In the genomic region with DNA sequence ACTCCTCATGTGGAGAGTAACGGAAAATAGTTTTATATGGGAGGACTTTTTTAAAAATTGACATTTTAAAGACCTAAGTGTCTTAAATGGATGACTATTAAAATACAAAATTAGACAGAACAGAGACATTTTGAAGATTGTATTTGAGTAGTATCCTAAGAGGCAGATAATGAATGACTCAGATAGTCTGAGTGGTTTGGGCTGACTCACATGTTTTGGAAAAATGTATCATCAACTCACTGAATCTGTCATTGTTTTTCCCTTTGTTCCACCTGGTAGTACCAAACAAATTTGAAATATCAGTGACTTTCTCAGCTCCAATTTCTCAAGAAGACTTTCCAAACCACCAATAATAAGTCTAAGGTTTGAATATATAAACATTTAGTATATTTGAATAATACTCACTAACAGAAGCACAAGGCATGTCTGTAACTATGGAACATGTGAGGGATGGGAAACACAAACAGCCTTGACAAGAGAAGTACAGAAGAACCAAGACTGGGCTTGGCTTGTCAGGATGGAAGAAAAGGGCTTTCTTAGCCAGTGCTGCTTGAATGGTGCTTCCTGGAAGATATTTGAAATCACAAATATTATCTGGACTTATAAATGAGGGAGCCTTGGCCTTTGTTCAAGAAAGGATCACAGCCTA, we compare ENCODE assay signal across 10 cellular contexts.
DNase-seq lines count a peak whose midpoint lies in the region; ATAC-seq and TF ChIP-seq lines count a peak whose summit lies in the region.
"Had no signal": no experiment of that assay in that cellular context is flagged by ENCODE, and none has a peak within 500 bp of the region (broad histone marks: within the 10 kb centered on the region; RNA-seq: fewer than 3 reads in every experiment).

No MANE protein-coding gene starts in this region.

- no peaks in the 10 kb centered on the region for H3K9me3 ChIP-seq in RWPE2 (ENCODE audit: severe bottlenecking)
- H3K9me3 ChIP-seq in gastrocnemius medialis: no peaks in the 10 kb centered on the region

- H3K36me3 ChIP-seq in RWPE2 (ENCODE audit: low read depth) (no peaks in the 10 kb centered on the region), gastrocnemius medialis (no peaks in the 10 kb centered on the region)

- H3K27me3 ChIP-seq in RWPE2 (ENCODE audit: insufficient read depth, poor library complexity, severe bottlenecking) (no peaks in the 10 kb centered on the region), gastrocnemius medialis (no peaks in the 10 kb centered on the region)

- H3K4me1 ChIP-seq in RWPE2 (ENCODE audit: insufficient read depth, poor library complexity, severe bottlenecking) (peaks cover 15% of the 10 kb centered on the region), gastrocnemius medialis (peaks cover 0 to 3% of the 10 kb centered on the region in 2 donors)
- H3K4me1 ChIP-seq: parathyroid adenoma had no signal

- TF ChIP-seq POLR2A in gastrocnemius medialis (IDR thresholded peaks at IDR 0.05): no peak

- no peaks in the 10 kb centered on the region for H3K27me3 Mint-ChIP-seq in activated CD8-positive, alpha-beta T cell treated with anti-CD3 and anti-CD28 coated beads for 36 hours
- no peaks in the 10 kb centered on the region for H3K27me3 Mint-ChIP-seq in activated CD8-positive, alpha-beta T cell treated with anti-CD3 and anti-CD28 coated beads, Interleukin-2, amount 10 ng/mL, durations not matched to agents 7 days and 5 days (ENCODE audit: low read depth)
- no peaks in the 10 kb centered on the region for H3K27me3 Mint-ChIP-seq in stimulated activated naive B cell treated with anti-CD40 and anti-IgM and Interleukin-4, amounts not matched to agents 10 μg/mL and 1 μg/mL and 100 μg/mL, for 72 hours
- no peaks in the 10 kb centered on the region for H3K27me3 Mint-ChIP-seq in progenitor cell of endocrine pancreas

- no peak for TF ChIP-seq CTCF in activated CD8-positive, alpha-beta T cell treated with anti-CD3 and anti-CD28 coated beads for 36 hours (IDR thresholded peaks at IDR 0.05)
- TF ChIP-seq CTCF in RWPE2 (IDR thresholded peaks at IDR 0.05; ENCODE audit: poor library complexity, severe bottlenecking) (no peak), gastrocnemius medialis (IDR thresholded peaks at IDR 0.05 in 4 of 5, conservative IDR thresholded peaks at IDR 0.05 in 1 of 5) (no peak), progenitor cell of endocrine pancreas (IDR thresholded peaks at IDR 0.05; ENCODE audit: unreplicated experiment) (no peak)

- CTCF ChIA-PET in activated CD8-positive, alpha-beta T cell treated with anti-CD3 and anti-CD28 coated beads for 36 hours (lab: Charles Lee): no interaction called here
- CTCF ChIA-PET in activated CD8-positive, alpha-beta T cell treated with anti-CD3 and anti-CD28 coated beads, Interleukin-2, amount 10 ng/mL, durations not matched to agents 7 days and 5 days (lab: Charles Lee): no interaction called here

- no peak overlapping the region for H3K4me3 Mint-ChIP-seq in activated CD8-positive, alpha-beta T cell treated with anti-CD3 and anti-CD28 coated beads for 36 hours
- no peak overlapping the region for H3K4me3 Mint-ChIP-seq in activated CD8-positive, alpha-beta T cell treated with anti-CD3 and anti-CD28 coated beads, Interleukin-2, amount 10 ng/mL, durations not matched to agents 7 days and 5 days
- H3K4me3 Mint-ChIP-seq in stimulated activated naive B cell treated with anti-CD40 and anti-IgM and Interleukin-4, amounts not matched to agents 10 μg/mL and 1 μg/mL and 100 μg/mL, for 72 hours: no peak overlapping the region
- H3K4me3 Mint-ChIP-seq in progenitor cell of endocrine pancreas (ENCODE audit: low read depth): no peak overlapping the region

- H3K4me3 ChIP-seq in RWPE2 (ENCODE audit: severe bottlenecking) (no peak overlapping the region), gastrocnemius medialis (no peak overlapping the region)
- H3K4me3 ChIP-seq: coronary artery had no signal

- DNase-seq in activated CD8-positive, alpha-beta T cell treated with anti-CD3 and anti-CD28 coated beads for 36 hours: no peak
- no peak for DNase-seq in activated CD8-positive, alpha-beta T cell treated with anti-CD3 and anti-CD28 coated beads, Interleukin-2, amount 10 ng/mL, durations not matched to agents 7 days and 5 days
- DNase-seq in RWPE2 (ENCODE audit: low spot score) (no peak), fibroblast of gingiva (ENCODE audit: low read depth) (peak; percentile 49), gastrocnemius medialis (no peak), progenitor cell of endocrine pancreas (ENCODE audit: low spot score, unreplicated experiment) (no peak)
- no peak for DNase-seq in stimulated activated naive B cell treated with anti-CD40 and anti-IgM and Interleukin-4, amounts not matched to agents 10 μg/mL and 1 μg/mL and 100 μg/mL, for 72 hours

- H3K9me3 Mint-ChIP-seq in activated CD8-positive, alpha-beta T cell treated with anti-CD3 and anti-CD28 coated beads for 36 hours: no peaks in the 10 kb centered on the region
- no peaks in the 10 kb centered on the region for H3K9me3 Mint-ChIP-seq in activated CD8-positive, alpha-beta T cell treated with anti-CD3 and anti-CD28 coated beads, Interleukin-2, amount 10 ng/mL, durations not matched to agents 7 days and 5 days (ENCODE audit: insufficient read depth)
- H3K9me3 Mint-ChIP-seq in stimulated activated naive B cell treated with anti-CD40 and anti-IgM and Interleukin-4, amounts not matched to agents 10 μg/mL and 1 μg/mL and 100 μg/mL, for 72 hours: no peaks in the 10 kb centered on the region
- no peaks in the 10 kb centered on the region for H3K9me3 Mint-ChIP-seq in progenitor cell of endocrine pancreas (ENCODE audit: low read depth)

- H3K27ac ChIP-seq in RWPE2 (ENCODE audit: poor library complexity, severe bottlenecking): peak overlapping the region; percentile 69
- H3K27ac ChIP-seq in gastrocnemius medialis: no peak overlapping the region
- H3K27ac ChIP-seq: coronary artery, parathyroid adenoma had no signal

- ATAC-seq in activated CD8-positive, alpha-beta T cell treated with anti-CD3 and anti-CD28 coated beads for 36 hours: peak; percentile 77
- no peak for ATAC-seq in activated CD8-positive, alpha-beta T cell treated with anti-CD3 and anti-CD28 coated beads, Interleukin-2, amount 10 ng/mL, durations not matched to agents 7 days and 5 days
- peak; percentile 96 for ATAC-seq in RWPE2 (ENCODE audit: low read depth)
- ATAC-seq in stimulated activated naive B cell treated with anti-CD40 and anti-IgM and Interleukin-4, amounts not matched to agents 10 μg/mL and 1 μg/mL and 100 μg/mL, for 72 hours (replicated peaks): peak; percentile 63 to 73
- ATAC-seq in HG02885 (IDR thresholded peaks at IDR 0.05; ENCODE audit: poor library complexity, unreplicated experiment): no peak
- ATAC-seq in gastrocnemius medialis: no peak

- intact Hi-C loops in activated CD8-positive, alpha-beta T cell treated with anti-CD3 and anti-CD28 coated beads for 36 hours (cut with micrococcal nuclease): no loop called here
- intact Hi-C loops in gastrocnemius medialis (cut with DNase I; ENCODE audit: low total_unique reads): no loop called here

- no peaks in the 10 kb centered on the region for H3K36me3 Mint-ChIP-seq in activated CD8-positive, alpha-beta T cell treated with anti-CD3 and anti-CD28 coated beads for 36 hours (ENCODE audit: low read depth)
- H3K36me3 Mint-ChIP-seq in activated CD8-positive, alpha-beta T cell treated with anti-CD3 and anti-CD28 coated beads, Interleukin-2, amount 10 ng/mL, durations not matched to agents 7 days and 5 days (ENCODE audit: low read depth): no peaks in the 10 kb centered on the region
- H3K36me3 Mint-ChIP-seq in stimulated activated naive B cell treated with anti-CD40 and anti-IgM and Interleukin-4, amounts not matched to agents 10 μg/mL and 1 μg/mL and 100 μg/mL, for 72 hours: no peaks in the 10 kb centered on the region
- no peaks in the 10 kb centered on the region for H3K36me3 Mint-ChIP-seq in progenitor cell of endocrine pancreas (ENCODE audit: insufficient read depth)

- in situ Hi-C loops in gastrocnemius medialis (cut with MboI; ENCODE audit: low sequenced_read_pairs in 4 of 4): no loop called here

- no peak overlapping the region for H3K27ac Mint-ChIP-seq in activated CD8-positive, alpha-beta T cell treated with anti-CD3 and anti-CD28 coated beads for 36 hours
- no peak overlapping the region for H3K27ac Mint-ChIP-seq in activated CD8-positive, alpha-beta T cell treated with anti-CD3 and anti-CD28 coated beads, Interleukin-2, amount 10 ng/mL, durations not matched to agents 7 days and 5 days
- H3K27ac Mint-ChIP-seq in stimulated activated naive B cell treated with anti-CD40 and anti-IgM and Interleukin-4, amounts not matched to agents 10 μg/mL and 1 μg/mL and 100 μg/mL, for 72 hours: no peak overlapping the region
- H3K27ac Mint-ChIP-seq in progenitor cell of endocrine pancreas: no peak overlapping the region

- POLR2A ChIA-PET in activated CD8-positive, alpha-beta T cell treated with anti-CD3 and anti-CD28 coated beads for 36 hours (lab: Charles Lee): no interaction called here
- POLR2A ChIA-PET in activated CD8-positive, alpha-beta T cell treated with anti-CD3 and anti-CD28 coated beads, Interleukin-2, amount 10 ng/mL, durations not matched to agents 7 days and 5 days (lab: Charles Lee): no interaction called here

- H3K4me1 Mint-ChIP-seq in activated CD8-positive, alpha-beta T cell treated with anti-CD3 and anti-CD28 coated beads for 36 hours (ENCODE audit: low read depth): peaks cover 10% of the 10 kb centered on the region
- no peaks in the 10 kb centered on the region for H3K4me1 Mint-ChIP-seq in activated CD8-positive, alpha-beta T cell treated with anti-CD3 and anti-CD28 coated beads, Interleukin-2, amount 10 ng/mL, durations not matched to agents 7 days and 5 days (ENCODE audit: low read depth)
- peaks cover 0 to 7% of the 10 kb centered on the region in 2 donors for H3K4me1 Mint-ChIP-seq in stimulated activated naive B cell treated with anti-CD40 and anti-IgM and Interleukin-4, amounts not matched to agents 10 μg/mL and 1 μg/mL and 100 μg/mL, for 72 hours
- no peaks in the 10 kb centered on the region for H3K4me1 Mint-ChIP-seq in progenitor cell of endocrine pancreas (ENCODE audit: low read depth)

Comparison
In these comparisons a context has a peak if more than half of its experiments do, and no peak if none do; other contexts are left out.
1. ATAC-seq: peak in activated CD8-positive, alpha-beta T cell treated with anti-CD3 and anti-CD28 coated beads for 36 hours (single experiment), RWPE2 (single experiment) and stimulated activated naive B cell treated with anti-CD40 and anti-IgM and Interleukin-4, amounts not matched to agents 10 μg/mL and 1 μg/mL and 100 μg/mL, for 72 hours (2 of 2); none in activated CD8-positive, alpha-beta T cell treated with anti-CD3 and anti-CD28 coated beads, Interleukin-2, amount 10 ng/mL, durations not matched to agents 7 days and 5 days (single experiment), HG02885 (single experiment) and gastrocnemius medialis (0 of 2).